ENCODE assay signal across 1 cellular context in genomic region chr7:141032539-141033323, GRCh38. TPM values are rescaled to one million over a fixed set of nuclear protein-coding genes. Genes with fewer than 3 reads are reported as not detected.
"Had no signal": no experiment of that assay in that cellular context is flagged by ENCODE, and none has a peak within 500 bp of the region (broad histone marks: within the 10 kb centered on the region; RNA-seq: fewer than 3 reads in every experiment).

No MANE protein-coding gene starts in this region.

RNA-seq across cellular contexts. Expression of gene TMEM178B, which starts 41.1 kb away (rescaled TPM):
- total RNA-seq: natural killer cell had no signal
